8 cellular contexts compared by ENCODE assay signal in the genomic region with DNA sequence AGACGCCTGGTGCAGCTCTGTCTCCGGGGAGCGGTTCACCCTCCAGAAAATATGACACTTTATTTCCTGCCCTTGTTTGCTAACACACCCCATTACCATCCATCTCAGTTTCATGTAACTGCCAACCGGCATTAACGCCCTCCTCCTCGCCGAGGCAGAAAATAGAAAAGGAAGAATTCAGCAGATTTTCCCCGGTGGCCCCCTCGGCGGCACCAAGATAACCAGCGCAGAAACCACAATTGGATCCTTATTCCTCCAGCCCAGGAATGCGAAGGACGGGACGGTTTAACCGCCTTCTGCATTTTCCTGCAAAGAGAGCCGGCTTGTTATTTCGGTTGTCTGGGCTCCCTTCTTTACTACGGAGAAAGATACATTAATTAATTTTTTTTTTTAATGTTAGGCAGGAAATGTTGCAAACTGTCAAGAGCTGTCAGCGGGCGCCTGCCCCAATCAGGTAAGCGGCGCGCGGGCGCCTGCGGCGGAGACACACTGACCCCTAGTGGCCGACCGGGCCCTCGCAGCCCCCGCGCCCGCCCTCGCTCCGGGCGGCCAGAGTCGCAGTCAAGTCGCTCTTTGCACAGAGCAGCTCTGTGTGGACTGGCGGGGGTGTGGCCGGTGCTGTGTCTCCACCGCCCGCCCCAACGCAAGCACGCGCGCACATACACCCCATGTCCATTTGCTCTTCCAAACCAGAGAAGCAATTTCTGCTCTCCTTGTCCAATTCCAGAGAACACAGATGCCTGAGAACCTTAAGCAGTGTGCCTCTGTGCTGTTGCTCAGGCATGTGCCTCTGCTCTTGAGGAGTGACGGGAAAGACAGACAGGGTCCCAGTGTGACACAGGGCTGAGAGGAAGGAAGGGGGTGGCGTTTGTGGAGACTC. TPM values are rescaled to one million over a fixed set of nuclear protein-coding genes. Genes with fewer than 3 reads are reported as not detected.
DNase-seq lines count a peak whose midpoint lies in the region; ATAC-seq and TF ChIP-seq lines count a peak whose summit lies in the region.

No MANE protein-coding gene starts in this region.

- peak overlapping the region; percentile 92 for H2AFZ ChIP-seq in IMR-90 (replicated peaks; ENCODE audit: low read length, poor library complexity)
- peak overlapping the region; percentile 76 for H2AFZ ChIP-seq in PC-9

- H2BK120ac ChIP-seq in IMR-90 (ENCODE audit: low read depth, low read length): peak overlapping the region; percentile 97

- POLR2A ChIA-PET in IMR-90 (lab: Charles Lee; ENCODE audit: unreplicated experiment): no interaction called here
- POLR2A ChIA-PET in PC-9 (lab: Charles Lee; ENCODE audit: unreplicated experiment): interaction anchor here (0.7 kb wide), 2 partner anchors 134 to 304 kb away, joined by 4 to 5 read pairs; a partner anchor contains a TSS

- BruUV-seq in IMR-90 (replicated peaks; lab: Mats Ljungman, UMichigan): no TSS peak
- no TSS peak for BruUV-seq in PC-9 (replicated peaks; lab: Mats Ljungman, UMichigan)

- H3K4me1 ChIP-seq in IMR-90 (ENCODE audit: control insufficient read depth, insufficient read depth, low read length) (peaks cover 6% of the 10 kb centered on the region), PC-9 (replicated peaks; ENCODE audit: insufficient read depth) (peaks cover 31% of the 10 kb centered on the region)

- H3K27me3 ChIP-seq in IMR-90 (ENCODE audit: control insufficient read depth, insufficient read depth, low read length) (no peaks in the 10 kb centered on the region), PC-9 (ENCODE audit: insufficient read depth, low read depth) (no peaks in the 10 kb centered on the region)

- peak overlapping the region; percentile 77 to 83 (median 81) for H3K4me3 Mint-ChIP-seq in nephron

- H4K8ac ChIP-seq in IMR-90 (ENCODE audit: low read depth in 2 of 2, low read length in 2 of 2): peak overlapping the region; percentile 34 to 44; a peak in 2 of 4 replicates

- peaks cover 7% of the 10 kb centered on the region for H3K9me1 ChIP-seq in IMR-90 (ENCODE audit: insufficient read depth, low read length)

- TF ChIP-seq POLR2A in IMR-90 (IDR thresholded peaks at IDR 0.05; ENCODE audit: low read depth, low read length): 0 out of 2 replicates have a peak, but pooled peaks have one; percentile 26

- no peak overlapping the region for H3K56ac ChIP-seq in IMR-90 (ENCODE audit: extremely low read depth, insufficient read depth, low read length)

- H2AK9ac ChIP-seq in IMR-90 (replicated peaks; ENCODE audit: low read depth, low read length, poor library complexity): peak overlapping the region; percentile 71

- dilution Hi-C loops in IMR-90 (cut with HindIII; ENCODE audit: low sequenced_read_pairs, unreplicated experiment): no loop called here

- H3K9me2 ChIP-seq in PC-9 (ENCODE audit: insufficient read depth): no peaks in the 10 kb centered on the region

- peak overlapping the region; percentile 85 for H3K23ac ChIP-seq in IMR-90 (ENCODE audit: low read depth, low read length)

- no peaks in the 10 kb centered on the region for H3K36me3 Mint-ChIP-seq in nephron (ENCODE audit: low read depth)

- no peak overlapping the region for H3K18ac ChIP-seq in IMR-90 (ENCODE audit: low read depth, low read length)

- H4K5ac ChIP-seq in IMR-90 (ENCODE audit: low read depth, low read length): peak overlapping the region; percentile 3; the same call in 1 of the 2 replicates

- peak overlapping the region; percentile 67; the same call in 2 of the 3 replicates for H2BK15ac ChIP-seq in IMR-90 (ENCODE audit: low read depth, low read length)

- no peaks in the 10 kb centered on the region for H3F3A ChIP-seq in PC-9 (ENCODE audit: insufficient read depth, low read depth)

- no peaks in the 10 kb centered on the region for H3K36me3 ChIP-seq in IMR-90 (ENCODE audit: control insufficient read depth, insufficient read depth, low read length)
- H3K36me3 ChIP-seq in PC-9 (ENCODE audit: low read depth): no peaks in the 10 kb centered on the region

- no peaks in the 10 kb centered on the region for H3K79me1 ChIP-seq in IMR-90 (ENCODE audit: low read depth in 1 of 2, low read length in 2 of 2)

- in situ Hi-C loops in IMR-90 (cut with MboI; ENCODE audit: low sequenced_read_pairs): loop anchor here (10.0 kb wide), 2 partner anchors 55 to 185 kb away; a partner anchor contains a TSS

- peaks cover 3% of the 10 kb centered on the region for H3K9me3 Mint-ChIP-seq in nephron

- peak overlapping the region; percentile 91 for H3K4ac ChIP-seq in IMR-90 (ENCODE audit: low read depth, low read length)

- H3K9ac ChIP-seq in IMR-90 (ENCODE audit: low read depth, low read length): peak overlapping the region; percentile 4; the same call in 1 of the 2 replicates

- H3K9me3 ChIP-seq in IMR-90 (ENCODE audit: control insufficient read depth, insufficient read depth, low read length): no peaks in the 10 kb centered on the region
- no peaks in the 10 kb centered on the region; the same call in 1 of the 2 replicates for H3K9me3 ChIP-seq in PC-9 (ENCODE audit: insufficient read depth, low read depth)

- H3K79me2 ChIP-seq in PC-9 (ENCODE audit: low read depth): no peaks in the 10 kb centered on the region

- H3K27ac ChIP-seq in IMR-90 (ENCODE audit: insufficient read depth, low read length) (peak overlapping the region; percentile 0; the same call in 1 of the 2 replicates), PC-9 (no peak overlapping the region)

- H3K4me2 ChIP-seq in IMR-90 (ENCODE audit: low read depth, low read length): peak overlapping the region; percentile 82
- H3K4me2 ChIP-seq in PC-9: peak overlapping the region; percentile 99

- intact Hi-C loops in IMR-90 (cut with micrococcal nuclease) (loop anchor here (1.0 to 5.0 kb wide), 6 partner anchors 23 to 281 kb away; a partner anchor contains a TSS), PC-9 (cut with micrococcal nuclease; ENCODE audit: unreplicated experiment) (loop anchor here (1.0 to 5.0 kb wide), 3 partner anchors 63 to 283 kb away; a partner anchor contains a TSS)

- H4K20me1 ChIP-seq in IMR-90 (ENCODE audit: insufficient read depth, low read length) (no peaks in the 10 kb centered on the region), PC-9 (ENCODE audit: insufficient read depth) (no peaks in the 10 kb centered on the region)

- H4K91ac ChIP-seq in IMR-90 (ENCODE audit: insufficient read depth, low read depth, low read length): peak overlapping the region; percentile 38

- peak overlapping the region; percentile 7 for H2BK5ac ChIP-seq in IMR-90 (ENCODE audit: low read depth, low read length, poor library complexity, severe bottlenecking)

- H3K27me3 Mint-ChIP-seq in nephron (ENCODE audit: low read depth): peaks cover 64% of the 10 kb centered on the region

- H3K4me1 Mint-ChIP-seq in nephron: peaks cover 12% of the 10 kb centered on the region

- H2AK5ac ChIP-seq in IMR-90 (ENCODE audit: low read depth, low read length): peak overlapping the region; percentile 77

- peak; percentile 39 for DNase-seq in DMS53 treated with DMSO at 0.1 percent for 48 hours (lab: John Stamatoyannopoulos, UW; ENCODE audit: unreplicated experiment)
- DNase-seq in IMR-90: peak; percentile 66
- peak; percentile 64 to 87 for DNase-seq in PC-9
- DNase-seq in activated T-cell treated with anti-CD3 and anti-CD28 coated beads, Interleukin-2, amount 50 U/mL, for 48 hours: peak; percentile 91 to 95
- DNase-seq in fibroblast of gingiva (ENCODE audit: low read depth): peak; percentile 58
- DNase-seq in stimulated activated naive CD4-positive, alpha-beta T cell treated with Interleukin-2 at 50 U/mL for 16 hours (lab: John Stamatoyannopoulos, UW): peak; percentile 80

- ATAC-seq in GM21619 (IDR thresholded peaks at IDR 0.05; ENCODE audit: unreplicated experiment) (peak; percentile 91), IMR-90 (ENCODE audit: low read depth) (peak; percentile 97)

- H3K14ac ChIP-seq in IMR-90 (replicated peaks; ENCODE audit: low read depth, low read length): peak overlapping the region; percentile 59; the same call in 1 of the 2 replicates

- peak overlapping the region; percentile 43 for H2BK20ac ChIP-seq in IMR-90 (ENCODE audit: low read depth, low read length)

- peak; percentile 96 for TF ChIP-seq RAD21 in IMR-90 (IDR thresholded peaks at IDR 0.05; ENCODE audit: low read length)

- no peak overlapping the region for H3K27ac Mint-ChIP-seq in nephron

- TF ChIP-seq CTCF in IMR-90 (conservative IDR thresholded peaks at IDR 0.05; ENCODE audit: low read depth, low read length) (peak; percentile 98), PC-9 (conservative IDR thresholded peaks at IDR 0.05) (peak; percentile 99), nephron (IDR thresholded peaks at IDR 0.05; ENCODE audit: unreplicated experiment in 3 of 3) (peak; percentile 98 to 100 (median 100))

- peak overlapping the region; percentile 28 for H3K4me3 ChIP-seq in IMR-90 (ENCODE audit: insufficient read depth, low read depth, low read length)
- H3K4me3 ChIP-seq in PC-9: peak overlapping the region; percentile 66

- 0% methylated on average over 19 of the region's 48 CpGs; no CpG with 5 or more reads in 1 of the 2 experiments for WGBS in IMR-90 (ENCODE audit: extremely low coverage in 2 of 2, insufficient read length in 1 of 2), 2 experiments

- CTCF ChIA-PET in IMR-90 (lab: Yijun Ruan, JAX): interaction anchor here (0.6 to 3.2 kb wide), 24 partner anchors 10 to 289 kb away, joined by 3 to 30 read pairs (median 4); a partner anchor contains a TSS
- CTCF ChIA-PET in PC-9 (lab: Charles Lee): interaction anchor here (0.6 to 1.6 kb wide), 8 partner anchors 40 to 963 kb away, joined by 3 to 24 read pairs (median 6); no protein-coding TSS in a partner anchor

TF ChIP-seq in IMR-90, 13 proteins besides CTCF, POLR2A, EP300 and RAD21 (continues in another document):
- TF ChIP-seq CEBPB (IDR thresholded peaks at IDR 0.05; ENCODE audit: low read depth, low read length): peak; percentile 28; the same call in 1 of the 2 replicates
- TF ChIP-seq, protein P1, sequence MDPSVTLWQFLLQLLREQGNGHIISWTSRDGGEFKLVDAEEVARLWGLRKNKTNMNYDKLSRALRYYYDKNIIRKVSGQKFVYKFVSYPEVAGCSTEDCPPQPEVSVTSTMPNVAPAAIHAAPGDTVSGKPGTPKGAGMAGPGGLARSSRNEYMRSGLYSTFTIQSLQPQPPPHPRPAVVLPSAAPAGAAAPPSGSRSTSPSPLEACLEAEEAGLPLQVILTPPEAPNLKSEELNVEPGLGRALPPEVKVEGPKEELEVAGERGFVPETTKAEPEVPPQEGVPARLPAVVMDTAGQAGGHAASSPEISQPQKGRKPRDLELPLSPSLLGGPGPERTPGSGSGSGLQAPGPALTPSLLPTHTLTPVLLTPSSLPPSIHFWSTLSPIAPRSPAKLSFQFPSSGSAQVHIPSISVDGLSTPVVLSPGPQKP (IDR thresholded peaks at IDR 0.05; ENCODE audit: borderline replicate concordance, low read depth, low read length): no peak

RNA-seq across cellular contexts. Expression of a gene that starts 53.6 kb away (rescaled TPM):
- total RNA-seq in IMR-90 (2012; rRNA removed) (0.18 and 0.56 TPM in 2 replicates), PC-9 (2021) (4.3 and 6.4 TPM in 2 replicates)
- 1.1 TPM in 2 replicates for polyA plus RNA-seq in IMR-90 (2012; rRNA removed)
- polyA plus RNA-seq in IMR-90 (2012; cell fraction: cytosol; rRNA removed): 0.34 and 0.87 TPM in 2 replicates
- 1.5 and 2.4 TPM in 2 replicates for polyA plus RNA-seq in IMR-90 (2012; cell fraction: nucleus; rRNA removed; ENCODE audit: low replicate concordance)

RNA-seq across cellular contexts. Expression of a gene that starts 53.8 kb away (rescaled TPM):
- 4.7 and 5.0 TPM in 2 replicates for total RNA-seq in IMR-90 (2012; rRNA removed)
- 2.4 and 3.9 TPM in 2 replicates for polyA plus RNA-seq in IMR-90 (2012; rRNA removed)
- polyA plus RNA-seq in IMR-90 (2012; cell fraction: cytosol; rRNA removed): 1.0 and 1.4 TPM in 2 replicates
- 17.7 and 19.8 TPM in 2 replicates for polyA plus RNA-seq in IMR-90 (2012; cell fraction: nucleus; rRNA removed; ENCODE audit: low replicate concordance)
- 11.0 and 16.2 TPM in 2 replicates for total RNA-seq in PC-9 (2021)

Comparison
In these comparisons a context has a peak if more than half of its experiments do, and no peak if none do; other contexts are left out.
1. DNase-seq: peak in every context shown above with its lines; median percentile 93 in activated T-cell treated with anti-CD3 and anti-CD28 coated beads, Interleukin-2, amount 50 U/mL, for 48 hours; 80 in stimulated activated naive CD4-positive, alpha-beta T cell treated with Interleukin-2 at 50 U/mL for 16 hours; 76 in PC-9; 66 in IMR-90; 58 in fibroblast of gingiva; 39 in DMS53 treated with DMSO at 0.1 percent for 48 hours.